ENCODE assay signal across 24 cellular contexts in genomic region chr6:150977276-150977675, GRCh38.
DNase-seq lines count a peak whose midpoint lies in the region; FAIRE-seq and TF ChIP-seq lines count a peak whose summit lies in the region.
"Had no signal": no experiment of that assay in that cellular context is flagged by ENCODE, and none has a peak within 500 bp of the region (broad histone marks: within the 10 kb centered on the region; RNA-seq: fewer than 3 reads in every experiment).

No MANE protein-coding gene starts in this region.

- H3K9ac ChIP-seq in BLaER1 (no peak overlapping the region), Karpas-422 (ENCODE audit: low read length) (no peak overlapping the region), mesenchymal stem cell (ENCODE audit: low read length) (peak overlapping the region; percentile 51), H9 (ENCODE audit: extremely low read depth, insufficient read length, low read length) (no peak overlapping the region)

- H3K4me3 Mint-ChIP-seq in H9 = no peak overlapping the region

- no peak overlapping the region for H2AFZ ChIP-seq in Karpas-422 (ENCODE audit: low read length)
- no peak overlapping the region for H2AFZ ChIP-seq in mesenchymal stem cell (ENCODE audit: low read depth, low read length)
- no peak overlapping the region for H2AFZ ChIP-seq in H9 (ENCODE audit: low read length)
- H2AFZ ChIP-seq: PC-9 had no signal

- H2BK120ac ChIP-seq in mesenchymal stem cell (ENCODE audit: low read depth, low read length) (no peak overlapping the region), H9 (ENCODE audit: low read depth, low read length, poor library complexity, severe bottlenecking) (no peak overlapping the region)

- no peak overlapping the region for H3K56ac ChIP-seq in H9 (ENCODE audit: insufficient read length, low read depth, low read length)

- H3K4ac ChIP-seq in mesenchymal stem cell (ENCODE audit: low read depth in 1 of 2, low read length in 2 of 2) (no peak overlapping the region), H9 (ENCODE audit: low read depth, low read length) (no peak overlapping the region)

- H3K27me3 Mint-ChIP-seq in H9 (ENCODE audit: low read depth) = no peaks in the 10 kb centered on the region

- no peaks in the 10 kb centered on the region for H3K9me2 ChIP-seq in Karpas-422 (replicated peaks; ENCODE audit: insufficient read depth, low read length)

- peak; percentile 50 for FAIRE-seq in endometrium (lab: Jason Lieb, UNC)
- FAIRE-seq: A204.1, GM12878, H1 had no signal

- H3K27ac ChIP-seq in BLaER1 (peak overlapping the region; percentile 1; the same call in 1 of the 2 replicates), Karpas-422 (ENCODE audit: low read length) (peak overlapping the region; percentile 44), mesenchymal stem cell (ENCODE audit: low read length, poor library complexity, severe bottlenecking) (no peak overlapping the region), H9 (ENCODE audit: insufficient read length, low read depth, low read length) (no peak overlapping the region)
- H3K27ac ChIP-seq: PC-9 had no signal

- H2BK15ac ChIP-seq in mesenchymal stem cell (ENCODE audit: low read depth, poor library complexity, severe bottlenecking) (no peak overlapping the region), H9 (ENCODE audit: low read depth, low read length) (no peak overlapping the region)

- H3K9me3 Mint-ChIP-seq in H9 = no peaks in the 10 kb centered on the region

- H3K4me2 ChIP-seq in BLaER1 (0 out of 2 replicates have a peak overlapping the region, but pooled peaks have one; percentile 17), Karpas-422 (ENCODE audit: low read depth, low read length, poor library complexity, severe bottlenecking) (no peak overlapping the region), mesenchymal stem cell (ENCODE audit: low read length, poor library complexity, severe bottlenecking) (no peak overlapping the region), H9 (ENCODE audit: insufficient read depth, insufficient read length, low read length) (no peak overlapping the region)
- H3K4me2 ChIP-seq: PC-9 had no signal

- no peak overlapping the region for H4K5ac ChIP-seq in H9 (ENCODE audit: insufficient read length, low read depth, low read length)

- H3K27me3 ChIP-seq in BLaER1 (no peaks in the 10 kb centered on the region), Karpas-422 (ENCODE audit: low read length) (no peaks in the 10 kb centered on the region), mesenchymal stem cell (ENCODE audit: control insufficient read depth in 1 of 2, insufficient read depth in 1 of 2, low read length in 2 of 2) (no peaks in the 10 kb centered on the region), H9 (ENCODE audit: insufficient read depth, low read length) (no peaks in the 10 kb centered on the region)
- H3K27me3 ChIP-seq: BE2C had no signal

- no peak overlapping the region for H2BK20ac ChIP-seq in H9 (ENCODE audit: low read depth, low read length, poor library complexity, severe bottlenecking)

- no peak overlapping the region for H3K14ac ChIP-seq in mesenchymal stem cell (ENCODE audit: low read length in 2 of 2)
- H3K14ac ChIP-seq in H9 (ENCODE audit: insufficient read depth, low read length) = no peak overlapping the region

- TF ChIP-seq CTCF in H9 (conservative IDR thresholded peaks at IDR 0.05) = no peak

- peaks cover 11 to 59% (median 22%) of the 10 kb centered on the region in 3 experiments; a peak in 6 of 7 replicates for H3K36me3 Mint-ChIP-seq in H9 (ENCODE audit: insufficient read depth in 1 of 3, low read depth in 3 of 3)

- H3K4me1 ChIP-seq in BLaER1 (peaks cover 24% of the 10 kb centered on the region), Karpas-422 (ENCODE audit: low read length) (peaks cover 42% of the 10 kb centered on the region), mesenchymal stem cell (ENCODE audit: control insufficient read depth, insufficient read depth, low read depth, low read length) (peaks cover 2% of the 10 kb centered on the region), H9 (ENCODE audit: insufficient read depth, low read length) (no peaks in the 10 kb centered on the region)
- H3K4me1 ChIP-seq: BE2C had no signal

- H3K79me2 ChIP-seq in Karpas-422 (ENCODE audit: low read length) (peaks cover 3% of the 10 kb centered on the region; the same call in 1 of the 2 replicates), H9 (ENCODE audit: insufficient read depth, low read length) (no peaks in the 10 kb centered on the region)

- peaks cover 71% of the 10 kb centered on the region for H3K36me3 ChIP-seq in BLaER1
- H3K36me3 ChIP-seq in Karpas-422 (ENCODE audit: insufficient read depth, low read length) = peaks cover 22% of the 10 kb centered on the region; the same call in 1 of the 2 replicates
- peaks cover 12 to 34% of the 10 kb centered on the region in 2 experiments for H3K36me3 ChIP-seq in mesenchymal stem cell (ENCODE audit: control insufficient read depth in 1 of 2, insufficient read depth in 2 of 2, low read depth in 1 of 2, low read length in 2 of 2)

- H3K79me1 ChIP-seq in mesenchymal stem cell (replicated peaks; ENCODE audit: low read length, poor library complexity, severe bottlenecking) (peaks cover 14% of the 10 kb centered on the region), H9 (ENCODE audit: insufficient read depth, low read depth, low read length, poor library complexity, severe bottlenecking) (no peaks in the 10 kb centered on the region)

- H3K18ac ChIP-seq in mesenchymal stem cell (ENCODE audit: low read depth in 1 of 2, low read length in 2 of 2) = no peak overlapping the region
- no peak overlapping the region for H3K18ac ChIP-seq in H9 (ENCODE audit: insufficient read length, low read depth, low read length)

- H4K91ac ChIP-seq in mesenchymal stem cell (ENCODE audit: low read length) = no peak overlapping the region
- no peak overlapping the region for H4K91ac ChIP-seq in H9 (ENCODE audit: insufficient read length, low read depth, low read length)

- DNase-seq in Karpas-422 (no peak), mesenchymal stem cell (no peak), SIG-M5 treated with dmso at 0.1 percent for 504 hours (lab: John Stamatoyannopoulos, UW; ENCODE audit: unreplicated experiment) (no peak), NCI-H526 (lab: John Stamatoyannopoulos, UW) (no peak), H9 (no peak)
- no peak for DNase-seq in activated CD4-positive, CD25-positive, alpha-beta regulatory T cell (lab: John Stamatoyannopoulos, UW)
- DNase-seq: BE2C, DMS153, DND-41, Kasumi-1, NCI-H1105 treated with DMSO at 0.1 percent for 48 hours, NCI-H146, NCI-H1930, NCI-H2107, NCI-H446, NCI-H524 treated with DMSO at 0.1 percent for 48 hours, NCI-H82, PC-9, SHP77 had no signal

- H4K20me1 ChIP-seq in BLaER1 = no peaks in the 10 kb centered on the region
- H4K20me1 ChIP-seq in Karpas-422 (ENCODE audit: insufficient read depth, low read depth, low read length) = no peaks in the 10 kb centered on the region
- H4K20me1 ChIP-seq in H9 (ENCODE audit: control insufficient read depth, insufficient read depth, insufficient read length) = no peaks in the 10 kb centered on the region

- no CpG with 5 or more reads among the region's 2 CpGs for WGBS in mesenchymal stem cell
- no CpG with 5 or more reads among the region's 2 CpGs for WGBS in H9 (ENCODE audit: extremely low coverage, insufficient read length, low lambda C conversion rate)

- no peak overlapping the region for H3K23ac ChIP-seq in mesenchymal stem cell (ENCODE audit: low read length in 2 of 2)
- no peak overlapping the region for H3K23ac ChIP-seq in H9 (ENCODE audit: insufficient read length, low read depth, low read length)

- no peaks in the 10 kb centered on the region; a peak in 1 of 4 replicates for H3K4me1 Mint-ChIP-seq in H9

- H3K27ac Mint-ChIP-seq in H9 = no peak overlapping the region

- no peak overlapping the region for H3T11ph ChIP-seq in H9 (ENCODE audit: low read length)

- no peaks in the 10 kb centered on the region for H3K23me2 ChIP-seq in H9 (ENCODE audit: insufficient read length, low read depth, low read length, poor library complexity, severe bottlenecking)

- H3K4me3 ChIP-seq in BLaER1 (no peak overlapping the region), Karpas-422 (ENCODE audit: low read length) (no peak overlapping the region), mesenchymal stem cell (ENCODE audit: insufficient read depth in 1 of 2, low read depth in 1 of 2, low read length in 2 of 2) (no peak overlapping the region)
- H3K4me3 ChIP-seq: GM12878, PC-9 had no signal

- H2BK12ac ChIP-seq in mesenchymal stem cell (ENCODE audit: low read length in 2 of 2) (no peak overlapping the region), H9 (ENCODE audit: insufficient read length, low read depth, low read length) (no peak overlapping the region)

- H4K8ac ChIP-seq in mesenchymal stem cell (ENCODE audit: low read length) = no peak overlapping the region
- H4K8ac ChIP-seq in H9 (replicated peaks; ENCODE audit: insufficient read length, low read depth, low read length) = no peak overlapping the region

- H2AK5ac ChIP-seq in mesenchymal stem cell (ENCODE audit: low read length, severe bottlenecking) (no peak overlapping the region), H9 (ENCODE audit: insufficient read length, low read length) (no peak overlapping the region)

- H2BK5ac ChIP-seq in mesenchymal stem cell (ENCODE audit: low read depth, low read length, poor library complexity, severe bottlenecking) (no peak overlapping the region), H9 (ENCODE audit: insufficient read length, low read length) (no peak overlapping the region)

- H3K9me3 ChIP-seq in BLaER1 = no peaks in the 10 kb centered on the region
- no peaks in the 10 kb centered on the region for H3K9me3 ChIP-seq in Karpas-422 (ENCODE audit: low read length)
- no peaks in the 10 kb centered on the region for H3K9me3 ChIP-seq in mesenchymal stem cell (ENCODE audit: control insufficient read depth, low read length)
- H3K9me3 ChIP-seq in H9 (ENCODE audit: control insufficient read depth, low read depth, low read length) = no peaks in the 10 kb centered on the region
- H3K9me3 ChIP-seq: BE2C had no signal

Comparison
In these comparisons a context has a peak if more than half of its experiments do, and no peak if none do; other contexts are left out.
1. H3K27ac ChIP-seq: peak in BLaER1 (single experiment) and Karpas-422 (single experiment); none in mesenchymal stem cell (single experiment) and H9 (single experiment).